In the genomic region with DNA sequence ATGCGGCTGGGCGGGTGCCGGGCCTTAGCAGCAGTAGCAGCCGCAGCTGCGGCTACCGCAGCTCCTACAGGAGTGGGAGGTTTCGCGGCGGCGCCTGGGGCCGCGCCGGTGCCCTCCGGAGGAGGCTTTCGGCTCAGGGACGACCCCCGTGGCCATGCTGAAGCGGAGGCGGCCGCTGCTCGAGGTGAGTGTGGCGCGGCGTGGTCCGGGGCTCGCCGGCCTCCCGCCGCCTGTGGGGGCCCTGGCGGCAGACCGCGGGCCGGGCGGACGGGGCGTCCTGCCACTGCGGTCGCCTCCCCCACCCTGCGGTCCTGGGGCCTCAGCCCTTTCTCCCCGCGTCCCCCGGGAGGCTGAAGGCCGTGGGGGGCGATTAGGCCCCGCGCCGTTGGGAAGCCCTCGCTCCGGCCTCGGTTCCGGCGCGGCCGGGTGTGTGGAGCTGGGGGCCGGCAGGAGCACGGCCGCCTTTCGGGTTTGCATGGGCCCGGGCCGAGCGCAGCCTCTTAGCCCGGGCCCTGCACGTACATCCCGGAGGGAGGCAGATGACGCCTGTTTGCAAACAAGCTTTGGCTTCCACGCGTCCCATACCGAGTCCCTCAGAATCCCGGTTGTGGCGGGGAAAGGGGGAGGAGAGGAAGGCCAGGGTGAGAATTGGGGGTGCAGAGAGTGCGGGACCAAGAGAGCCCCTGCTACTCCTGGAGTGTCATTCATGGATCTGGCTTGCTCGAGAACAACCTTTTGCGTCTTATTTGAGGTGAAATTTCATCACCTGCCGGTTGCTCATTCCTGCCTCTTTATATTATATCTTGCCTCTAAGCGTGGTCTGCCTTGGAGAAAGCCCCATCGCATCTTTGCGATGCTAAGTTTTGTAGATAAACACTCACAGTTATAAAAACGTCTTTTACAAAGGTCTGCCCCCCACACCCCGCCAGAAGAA, we compare ENCODE assay signal across 8 cellular contexts. TPM values are rescaled to one million over a fixed set of nuclear protein-coding genes. Genes with fewer than 3 reads are reported as not detected.
DNase-seq lines count a peak whose midpoint lies in the region; ATAC-seq and TF ChIP-seq lines count a peak whose summit lies in the region.

No MANE protein-coding gene starts in this region.

- no peaks in the 10 kb centered on the region for H3K36me3 ChIP-seq in duodenal mucosa (ENCODE audit: control insufficient read depth in 1 of 2, insufficient read depth in 2 of 2, low read length in 2 of 2)
- no peaks in the 10 kb centered on the region for H3K36me3 ChIP-seq in lower lobe of right lung

- peak overlapping the region; percentile 80 for H3K4me3 Mint-ChIP-seq in activated CD4-positive, alpha-beta T cell treated with anti-CD3 and anti-CD28 coated beads for 36 hours

- POLR2A ChIA-PET in activated CD4-positive, alpha-beta T cell treated with anti-CD3 and anti-CD28 coated beads for 36 hours (lab: Charles Lee): no interaction called here

- peaks cover 9% of the 10 kb centered on the region for H3K27me3 Mint-ChIP-seq in activated CD4-positive, alpha-beta T cell treated with anti-CD3 and anti-CD28 coated beads for 36 hours

- H3K9me3 ChIP-seq in duodenal mucosa (ENCODE audit: control insufficient read depth in 1 of 2, low read length in 2 of 2) (no peaks in the 10 kb centered on the region), lower lobe of right lung (no peaks in the 10 kb centered on the region)

- H3K4me1 Mint-ChIP-seq in activated CD4-positive, alpha-beta T cell treated with anti-CD3 and anti-CD28 coated beads for 36 hours: peaks cover 43% of the 10 kb centered on the region

- peak overlapping the region; percentile 79 for H3K27ac ChIP-seq in duodenal mucosa (ENCODE audit: low read depth, low read length)
- peak overlapping the region; percentile 94 for H3K27ac ChIP-seq in lower lobe of right lung

- H3K4me1 ChIP-seq in duodenal mucosa (ENCODE audit: control insufficient read depth in 1 of 2, insufficient read depth in 2 of 2, low read length in 2 of 2): peaks cover 14% of the 10 kb centered on the region in 2 donors
- H3K4me1 ChIP-seq in lower lobe of right lung: peaks cover 33% of the 10 kb centered on the region

- ATAC-seq in HG02642 (IDR thresholded peaks at IDR 0.05; ENCODE audit: poor library complexity, unreplicated experiment) (peak; percentile 54), lower lobe of right lung (peak; percentile 83)
- ATAC-seq in activated CD4-positive, alpha-beta T cell treated with anti-CD3 and anti-CD28 coated beads for 36 hours: peak; percentile 29

- no peak for TF ChIP-seq CTCF in lower lobe of right lung (IDR thresholded peaks at IDR 0.05)

- H3K9me3 Mint-ChIP-seq in activated CD4-positive, alpha-beta T cell treated with anti-CD3 and anti-CD28 coated beads for 36 hours (ENCODE audit: low read depth): no peaks in the 10 kb centered on the region

- DNase-seq in NCI-H2196 (lab: John Stamatoyannopoulos, UW; ENCODE audit: unreplicated experiment): peak; percentile 29
- no peak for DNase-seq in NCI-H2196 treated with DMSO at 0.1 percent for 48 hours (lab: John Stamatoyannopoulos, UW; ENCODE audit: unreplicated experiment)
- DNase-seq in NCI-H146 (lab: John Stamatoyannopoulos, UW): peak; percentile 69
- peak; percentile 52 for DNase-seq in activated CD4-positive, alpha-beta T cell treated with anti-CD3 and anti-CD28 coated beads for 36 hours
- peak; percentile 55 for DNase-seq in lower lobe of right lung
- DNase-seq in stimulated activated CD8-positive, alpha-beta memory T cell treated with anti-CD3 and anti-CD28 coated beads, Interleukin-2, amount 100 ng/mL, for 48 hours (ENCODE audit: low read depth in 2 of 2): peak; percentile 9 to 12

- intact Hi-C loops in activated CD4-positive, alpha-beta T cell treated with anti-CD3 and anti-CD28 coated beads for 36 hours (cut with DNase I, micrococcal nuclease): loop anchor here (1.0 to 10.0 kb wide), 12 partner anchors 86 to 780 kb away; a partner anchor contains a TSS
- intact Hi-C loops in lower lobe of right lung (cut with DNase I): no loop called here

- H3K4me3 ChIP-seq in duodenal mucosa (ENCODE audit: low read depth in 1 of 2, low read length in 2 of 2): peak overlapping the region; percentile 79 to 96
- H3K4me3 ChIP-seq in lower lobe of right lung: peak overlapping the region; percentile 88

- H3K27ac Mint-ChIP-seq in activated CD4-positive, alpha-beta T cell treated with anti-CD3 and anti-CD28 coated beads for 36 hours: peak overlapping the region; percentile 84

- H3K27me3 ChIP-seq in duodenal mucosa (ENCODE audit: control insufficient read depth in 1 of 2, insufficient read depth in 2 of 2, low read length in 2 of 2): no peaks in the 10 kb centered on the region
- no peaks in the 10 kb centered on the region for H3K27me3 ChIP-seq in lower lobe of right lung (ENCODE audit: low read depth)

- H3K9ac ChIP-seq in duodenal mucosa (ENCODE audit: low read depth in 1 of 2, low read length in 2 of 2): peak overlapping the region; percentile 85 to 88

- CTCF ChIA-PET in activated CD4-positive, alpha-beta T cell treated with anti-CD3 and anti-CD28 coated beads for 36 hours (lab: Charles Lee): interaction anchor here (0.6 to 2.1 kb wide), 6 partner anchors 9 to 899 kb away, joined by 3 to 9 read pairs (median 4); no protein-coding TSS in a partner anchor

- no peaks in the 10 kb centered on the region for H3K36me3 Mint-ChIP-seq in activated CD4-positive, alpha-beta T cell treated with anti-CD3 and anti-CD28 coated beads for 36 hours (ENCODE audit: low read depth)

RNA-seq across cellular contexts. Expression of a gene that starts 0.6 kb away (rescaled TPM):
- total RNA-seq in activated CD4-positive, alpha-beta T cell treated with anti-CD3 and anti-CD28 coated beads for 36 hours: 1 to 10 TPM; 4.3 to 4.7 TPM
- 18.7 TPM for total RNA-seq in lower lobe of right lung

Comparison
In these comparisons a context has a peak if more than half of its experiments do, and no peak if none do; other contexts are left out.
1. ATAC-seq: peak in every context shown above with its lines; median percentile 83 in lower lobe of right lung; 54 in HG02642; 29 in activated CD4-positive, alpha-beta T cell treated with anti-CD3 and anti-CD28 coated beads for 36 hours.